In genomic region chr1:28737245-28738137, GRCh38 we compare ENCODE assay signal across 8 cellular contexts. TPM values are rescaled to one million over a fixed set of nuclear protein-coding genes. Genes with fewer than 3 reads are reported as not detected.
DNase-seq lines count a peak whose midpoint lies in the region; ATAC-seq and TF ChIP-seq lines count a peak whose summit lies in the region.

No MANE protein-coding gene starts in this region.

- H3K9ac ChIP-seq in skeletal muscle tissue (ENCODE audit: low read depth in 1 of 3, low read length in 3 of 3), result peak overlapping the region; percentile 93 to 97 (median 94)

- H3K4me3 ChIP-seq in LNCaP clone FGC (ENCODE audit: low read depth, low read length) (peak overlapping the region; percentile 78), astrocyte of the cerebellum (ENCODE audit: low read depth, low read length) (peak overlapping the region; percentile 81), iPS-11a (ENCODE audit: low read depth, low read length) (peak overlapping the region; percentile 89), skeletal muscle tissue (ENCODE audit: low read length in 3 of 3) (peak overlapping the region; percentile 85 to 90 (median 85))

- peaks cover 20 to 25% (median 25%) of the 10 kb centered on the region in 3 donors for H3K4me1 ChIP-seq in skeletal muscle tissue (ENCODE audit: control insufficient read depth in 3 of 3, insufficient read depth in 3 of 3, low read length in 3 of 3)

- in situ Hi-C loops in astrocyte of the cerebellum (cut with HindIII; ENCODE audit: low sequenced_read_pairs), result no loop called here

- DNase-seq in COLO829 (ENCODE audit: low spot score) (peak; percentile 82), LNCaP clone FGC (ENCODE audit: low read depth) (peak; percentile 60), T follicular helper cell (ENCODE audit: low read depth) (peak; percentile 27), astrocyte of the cerebellum (ENCODE audit: low read depth) (no peak)

- H3K9me3 ChIP-seq in skeletal muscle tissue (ENCODE audit: control insufficient read depth in 3 of 3, low read length in 3 of 3), result no peaks in the 10 kb centered on the region

- H3K36me3 ChIP-seq in skeletal muscle tissue (ENCODE audit: control insufficient read depth in 3 of 3, insufficient read depth in 3 of 3, low read length in 3 of 3), result peaks cover 18 to 24% (median 22%) of the 10 kb centered on the region in 3 donors

- ATAC-seq in GM21515 (IDR thresholded peaks at IDR 0.05; ENCODE audit: unreplicated experiment) (peak; percentile 15), GM18868 (IDR thresholded peaks at IDR 0.05; ENCODE audit: unreplicated experiment) (no peak)

- no peaks in the 10 kb centered on the region for H3K27me3 ChIP-seq in skeletal muscle tissue (ENCODE audit: control insufficient read depth in 3 of 3, insufficient read depth in 3 of 3, low read length in 3 of 3)

- TF ChIP-seq CTCF in LNCaP clone FGC (IDR thresholded peaks at IDR 0.05; ENCODE audit: control insufficient read depth, extremely low read depth, insufficient read depth) (no peak), astrocyte of the cerebellum (IDR thresholded peaks at IDR 0.05; ENCODE audit: low read depth, low read length, missing control alignments) (no peak)

- H3K27ac ChIP-seq in skeletal muscle tissue (ENCODE audit: low read depth, low read length), result peak overlapping the region; percentile 95

RNA-seq across cellular contexts. Expression of gene YTHDF2, which starts 0.8 kb away (rescaled TPM):
- 59.5 TPM for total RNA-seq in skeletal muscle tissue
